ENCODE assay signal across 8 cellular contexts in the genomic region with DNA sequence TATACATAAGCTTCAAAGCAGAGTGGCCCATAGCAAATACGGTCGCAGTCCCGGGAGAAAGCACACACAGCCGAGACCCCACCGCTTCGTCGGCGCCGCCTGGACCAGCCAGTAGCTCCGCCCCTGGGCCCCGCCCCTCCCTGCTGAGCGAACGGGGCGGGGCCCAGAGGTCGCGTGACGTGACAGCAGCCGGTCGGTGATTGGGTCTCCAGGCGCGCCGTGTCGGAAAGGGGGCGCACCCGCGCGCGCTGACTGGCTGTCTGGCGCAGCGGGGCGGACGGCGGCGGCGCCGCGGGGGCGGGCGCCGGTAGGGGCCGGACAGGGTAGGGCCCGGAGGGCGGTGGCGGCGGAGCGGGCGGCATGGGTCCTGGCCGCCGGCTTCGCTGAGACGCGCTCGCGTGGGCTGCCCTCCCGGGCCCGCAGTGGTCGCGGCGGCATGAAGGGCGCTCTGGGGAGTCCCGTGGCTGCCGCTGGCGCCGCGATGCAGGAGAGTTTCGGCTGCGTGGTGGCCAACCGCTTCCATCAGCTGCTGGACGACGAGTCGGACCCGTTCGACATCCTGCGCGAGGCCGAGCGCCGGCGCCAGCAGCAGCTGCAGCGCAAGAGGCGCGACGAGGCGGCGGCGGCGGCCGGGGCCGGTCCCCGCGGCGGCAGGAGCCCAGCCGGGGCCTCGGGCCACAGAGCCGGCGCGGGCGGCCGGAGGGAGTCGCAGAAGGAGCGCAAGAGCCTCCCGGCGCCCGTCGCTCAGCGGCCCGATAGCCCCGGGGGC. TPM values are rescaled to one million over a fixed set of nuclear protein-coding genes. Genes with fewer than 3 reads are reported as not detected.
DNase-seq lines count a peak whose midpoint lies in the region; TF ChIP-seq lines count a peak whose summit lies in the region.

A gene with protein sequence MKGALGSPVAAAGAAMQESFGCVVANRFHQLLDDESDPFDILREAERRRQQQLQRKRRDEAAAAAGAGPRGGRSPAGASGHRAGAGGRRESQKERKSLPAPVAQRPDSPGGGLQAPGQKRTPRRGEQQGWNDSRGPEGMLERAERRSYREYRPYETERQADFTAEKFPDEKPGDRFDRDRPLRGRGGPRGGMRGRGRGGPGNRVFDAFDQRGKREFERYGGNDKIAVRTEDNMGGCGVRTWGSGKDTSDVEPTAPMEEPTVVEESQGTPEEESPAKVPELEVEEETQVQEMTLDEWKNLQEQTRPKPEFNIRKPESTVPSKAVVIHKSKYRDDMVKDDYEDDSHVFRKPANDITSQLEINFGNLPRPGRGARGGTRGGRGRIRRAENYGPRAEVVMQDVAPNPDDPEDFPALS (plus strand): TSS at position 326 of the 769 bp plus-strand sequence. CDS start 111 bp downstream, at position 437.

- no peaks in the 10 kb centered on the region for H3K27me3 ChIP-seq in SJSA1 (replicated peaks)
- H3K27me3 ChIP-seq in suprapubic skin: no peaks in the 10 kb centered on the region

- H3K4me1 Mint-ChIP-seq in activated naive CD4-positive, alpha-beta T cell treated with anti-CD3 and anti-CD28 coated beads for 36 hours (ENCODE audit: low read depth): peaks cover 29% of the 10 kb centered on the region

- H3K4me1 ChIP-seq in SJSA1 (replicated peaks) (peaks cover 7% of the 10 kb centered on the region), suprapubic skin (peaks cover 20% of the 10 kb centered on the region)

- no peak for TF ChIP-seq CTCF in HFF-Myc (IDR thresholded peaks at IDR 0.05; ENCODE audit: low read depth, low read length, missing control alignments)
- no peak for TF ChIP-seq CTCF in suprapubic skin (IDR thresholded peaks at IDR 0.05)

- TF ChIP-seq EP300 in suprapubic skin (IDR thresholded peaks at IDR 0.05): no peak

- H3K9me3 ChIP-seq in SJSA1 (replicated peaks): 0 out of 2 replicates have a peak, but pooled peaks cover 2% of the 10 kb centered on the region
- no peaks in the 10 kb centered on the region for H3K9me3 ChIP-seq in suprapubic skin

- H3K27ac ChIP-seq in SJSA1 (peak within 1 kb of the TSS; percentile 59; the same call in 1 of the 2 replicates), suprapubic skin (peak within 1 kb of the TSS; percentile 86)

- H3K36me3 Mint-ChIP-seq in activated naive CD4-positive, alpha-beta T cell treated with anti-CD3 and anti-CD28 coated beads for 36 hours (ENCODE audit: low read depth): no peaks in the 10 kb centered on the region

- no peaks in the 10 kb centered on the region for H3K9me3 Mint-ChIP-seq in activated naive CD4-positive, alpha-beta T cell treated with anti-CD3 and anti-CD28 coated beads for 36 hours

- under 1% methylated on average over 60 of the region's 108 CpGs for WGBS in suprapubic skin

- CTCF ChIA-PET in activated naive CD4-positive, alpha-beta T cell treated with anti-CD3 and anti-CD28 coated beads for 36 hours (lab: Charles Lee): interaction anchor here (0.5 to 1.5 kb wide), 7 partner anchors 10 to 217 kb away, joined by 3 to 7 read pairs (median 3); no protein-coding TSS in a partner anchor

- H3K27me3 Mint-ChIP-seq in activated naive CD4-positive, alpha-beta T cell treated with anti-CD3 and anti-CD28 coated beads for 36 hours (ENCODE audit: low read depth): peaks cover 4% of the 10 kb centered on the region

- TF ChIP-seq POLR2A in suprapubic skin (IDR thresholded peaks at IDR 0.05): peak; percentile 63 to 72

- H3K36me3 ChIP-seq in SJSA1: no peaks in the 10 kb centered on the region; the same call in 1 of the 2 replicates
- H3K36me3 ChIP-seq in suprapubic skin: no peaks in the 10 kb centered on the region

- DNase-seq in GM03348 (ENCODE audit: low spot score): peak; percentile 98
- DNase-seq in HFF-Myc (ENCODE audit: extremely low read depth, low read depth): peak; percentile 65
- peak; percentile 87 for DNase-seq in MV-4-11 (lab: John Stamatoyannopoulos, UW)
- DNase-seq in SJSA1 (ENCODE audit: low read depth in 1 of 2, low spot score in 2 of 2): peak; percentile 90 to 94
- DNase-seq in activated naive CD4-positive, alpha-beta T cell treated with anti-CD3 and anti-CD28 coated beads for 36 hours: peak; percentile 95
- peak; percentile 99 for DNase-seq in germinal center (ENCODE audit: low spot score)
- DNase-seq in occipital lobe (lab: John Stamatoyannopoulos, UW): peak; percentile 96
- peak; percentile 97 to 98 for DNase-seq in suprapubic skin (ENCODE audit: low spot score in 2 of 2)

- H3K4me3 ChIP-seq in HFF-Myc (replicated peaks; ENCODE audit: low read depth, low read length) (peak within 1 kb of the TSS; percentile 66), SJSA1 (peak within 1 kb of the TSS; percentile 93), suprapubic skin (peak within 1 kb of the TSS; percentile 92)

- intact Hi-C loops in activated naive CD4-positive, alpha-beta T cell treated with anti-CD3 and anti-CD28 coated beads for 36 hours (cut with micrococcal nuclease): loop anchor here (1.0 to 10.0 kb wide), 5 partner anchors 29 to 405 kb away; partner anchors contain the start of genes ZNF367 and ZNF782

- H3K4me3 Mint-ChIP-seq in activated naive CD4-positive, alpha-beta T cell treated with anti-CD3 and anti-CD28 coated beads for 36 hours: peak within 1 kb of the TSS; percentile 85

- peak within 1 kb of the TSS; percentile 66 for H3K27ac Mint-ChIP-seq in activated naive CD4-positive, alpha-beta T cell treated with anti-CD3 and anti-CD28 coated beads for 36 hours

RNA-seq across cellular contexts. Expression of the gene that starts here (rescaled TPM):
- total RNA-seq in SJSA1 (2014; rRNA removed; shearing (Covaris generic)): 30.7 and 36.1 TPM in 2 replicates
- 1 to 10 TPM; 7.3 to 7.9 TPM for total RNA-seq in activated naive CD4-positive, alpha-beta T cell treated with anti-CD3 and anti-CD28 coated beads for 36 hours
- 10.5 TPM for total RNA-seq in occipital lobe
- 1 to 10 TPM; 3.9 to 9.2 (median 7.1) TPM for total RNA-seq in suprapubic skin

Comparison
In these comparisons a context has a peak if more than half of its experiments do, and no peak if none do; other contexts are left out.
1. Peak in every context shown above with its lines: DNase-seq, H3K4me3 ChIP-seq and H3K27ac ChIP-seq.